In the genomic region with DNA sequence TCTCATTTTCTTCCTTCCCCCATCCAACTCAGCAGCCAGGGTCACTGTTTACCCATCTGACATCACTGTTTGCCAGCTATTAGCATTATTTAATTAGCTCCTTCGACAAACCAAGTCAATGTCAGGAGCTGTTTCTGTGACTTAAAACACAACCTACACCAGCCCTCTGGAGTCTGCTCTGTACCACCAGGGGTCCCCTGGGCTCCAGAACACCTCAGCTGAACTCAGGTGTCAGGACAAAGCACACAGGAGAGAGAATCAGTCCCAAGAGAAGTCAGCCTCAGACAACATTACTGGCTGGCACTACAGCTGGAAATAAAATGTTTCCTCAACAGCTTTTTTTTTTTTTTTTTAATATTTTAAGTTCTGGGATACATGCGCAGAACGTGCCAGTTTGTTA, we compare ENCODE assay signal across 1 cellular context.
TF ChIP-seq lines count a peak whose summit lies in the region.

No MANE protein-coding gene starts in this region.

TF ChIP-seq in GM23338, 12 proteins besides CTCF, POLR2A, EP300 and RAD21:
- TF ChIP-seq, protein P1, sequence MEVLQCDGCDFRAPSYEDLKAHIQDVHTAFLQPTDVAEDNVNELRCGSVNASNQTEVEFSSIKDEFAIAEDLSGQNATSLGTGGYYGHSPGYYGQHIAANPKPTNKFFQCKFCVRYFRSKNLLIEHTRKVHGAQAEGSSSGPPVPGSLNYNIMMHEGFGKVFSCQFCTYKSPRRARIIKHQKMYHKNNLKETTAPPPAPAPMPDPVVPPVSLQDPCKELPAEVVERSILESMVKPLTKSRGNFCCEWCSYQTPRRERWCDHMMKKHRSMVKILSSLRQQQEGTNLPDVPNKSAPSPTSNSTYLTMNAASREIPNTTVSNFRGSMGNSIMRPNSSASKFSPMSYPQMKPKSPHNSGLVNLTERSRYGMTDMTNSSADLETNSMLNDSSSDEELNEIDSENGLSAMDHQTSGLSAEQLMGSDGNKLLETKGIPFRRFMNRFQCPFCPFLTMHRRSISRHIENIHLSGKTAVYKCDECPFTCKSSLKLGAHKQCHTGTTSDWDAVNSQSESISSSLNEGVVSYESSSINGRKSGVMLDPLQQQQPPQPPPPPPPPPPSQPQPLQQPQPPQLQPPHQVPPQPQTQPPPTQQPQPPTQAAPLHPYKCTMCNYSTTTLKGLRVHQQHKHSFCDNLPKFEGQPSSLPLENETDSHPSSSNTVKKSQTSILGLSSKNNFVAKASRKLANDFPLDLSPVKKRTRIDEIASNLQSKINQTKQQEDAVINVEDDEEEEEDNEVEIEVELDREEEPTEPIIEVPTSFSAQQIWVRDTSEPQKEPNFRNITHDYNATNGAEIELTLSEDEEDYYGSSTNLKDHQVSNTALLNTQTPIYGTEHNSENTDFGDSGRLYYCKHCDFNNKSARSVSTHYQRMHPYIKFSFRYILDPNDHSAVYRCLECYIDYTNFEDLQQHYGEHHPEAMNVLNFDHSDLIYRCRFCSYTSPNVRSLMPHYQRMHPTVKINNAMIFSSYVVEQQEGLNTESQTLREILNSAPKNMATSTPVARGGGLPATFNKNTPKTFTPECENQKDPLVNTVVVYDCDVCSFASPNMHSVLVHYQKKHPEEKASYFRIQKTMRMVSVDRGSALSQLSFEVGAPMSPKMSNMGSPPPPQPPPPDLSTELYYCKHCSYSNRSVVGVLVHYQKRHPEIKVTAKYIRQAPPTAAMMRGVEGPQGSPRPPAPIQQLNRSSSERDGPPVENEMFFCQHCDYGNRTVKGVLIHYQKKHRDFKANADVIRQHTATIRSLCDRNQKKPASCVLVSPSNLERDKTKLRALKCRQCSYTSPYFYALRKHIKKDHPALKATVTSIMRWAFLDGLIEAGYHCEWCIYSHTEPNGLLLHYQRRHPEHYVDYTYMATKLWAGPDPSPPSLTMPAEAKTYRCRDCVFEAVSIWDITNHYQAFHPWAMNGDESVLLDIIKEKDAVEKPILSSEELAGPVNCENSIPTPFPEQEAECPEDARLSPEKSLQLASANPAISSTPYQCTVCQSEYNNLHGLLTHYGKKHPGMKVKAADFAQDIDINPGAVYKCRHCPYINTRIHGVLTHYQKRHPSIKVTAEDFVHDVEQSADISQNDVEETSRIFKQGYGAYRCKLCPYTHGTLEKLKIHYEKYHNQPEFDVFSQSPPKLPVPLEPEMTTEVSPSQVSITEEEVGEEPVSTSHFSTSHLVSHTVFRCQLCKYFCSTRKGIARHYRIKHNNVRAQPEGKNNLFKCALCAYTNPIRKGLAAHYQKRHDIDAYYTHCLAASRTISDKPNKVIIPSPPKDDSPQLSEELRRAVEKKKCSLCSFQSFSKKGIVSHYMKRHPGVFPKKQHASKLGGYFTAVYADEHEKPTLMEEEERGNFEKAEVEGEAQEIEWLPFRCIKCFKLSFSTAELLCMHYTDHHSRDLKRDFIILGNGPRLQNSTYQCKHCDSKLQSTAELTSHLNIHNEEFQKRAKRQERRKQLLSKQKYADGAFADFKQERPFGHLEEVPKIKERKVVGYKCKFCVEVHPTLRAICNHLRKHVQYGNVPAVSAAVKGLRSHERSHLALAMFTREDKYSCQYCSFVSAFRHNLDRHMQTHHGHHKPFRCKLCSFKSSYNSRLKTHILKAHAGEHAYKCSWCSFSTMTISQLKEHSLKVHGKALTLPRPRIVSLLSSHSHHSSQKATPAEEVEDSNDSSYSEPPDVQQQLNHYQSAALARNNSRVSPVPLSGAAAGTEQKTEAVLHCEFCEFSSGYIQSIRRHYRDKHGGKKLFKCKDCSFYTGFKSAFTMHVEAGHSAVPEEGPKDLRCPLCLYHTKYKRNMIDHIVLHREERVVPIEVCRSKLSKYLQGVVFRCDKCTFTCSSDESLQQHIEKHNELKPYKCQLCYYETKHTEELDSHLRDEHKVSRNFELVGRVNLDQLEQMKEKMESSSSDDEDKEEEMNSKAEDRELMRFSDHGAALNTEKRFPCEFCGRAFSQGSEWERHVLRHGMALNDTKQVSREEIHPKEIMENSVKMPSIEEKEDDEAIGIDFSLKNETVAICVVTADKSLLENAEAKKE (CRISPR knock-in tag; IDR thresholded peaks at IDR 0.05), result no peak
